ENCODE assay signal across 8 cellular contexts in genomic region chr6:7542065-7542877, GRCh38. TPM values are rescaled to one million over a fixed set of nuclear protein-coding genes. Genes with fewer than 3 reads are reported as not detected.
A peak's percentile ranks its signal among the peaks of the same experiment; 100 is the strongest.
DNase-seq lines count a peak whose midpoint lies in the region; ATAC-seq and TF ChIP-seq lines count a peak whose summit lies in the region.

No MANE protein-coding gene starts in this region.

- H3K27ac ChIP-seq in Panc1 (ENCODE audit: low read length) (peak overlapping the region; percentile 15; the same call in 1 of the 2 replicates), muscle layer of duodenum (ENCODE audit: low read length) (peak overlapping the region; percentile 63)

- TF ChIP-seq CTCF in Panc1 (IDR thresholded peaks at IDR 0.05) (no peak), endothelial cell (IDR thresholded peaks at IDR 0.05; ENCODE audit: unreplicated experiment) (no peak)

- H3K9me3 ChIP-seq in Panc1 (ENCODE audit: control insufficient read depth, insufficient read depth, low read depth, low read length) (no peaks in the 10 kb centered on the region), muscle layer of duodenum (ENCODE audit: control insufficient read depth in 1 of 2, low read length in 2 of 2) (no peaks in the 10 kb centered on the region)

- peaks cover 4% of the 10 kb centered on the region for H3K4me1 ChIP-seq in Panc1 (ENCODE audit: control insufficient read depth, insufficient read depth, low read length)
- H3K4me1 ChIP-seq in muscle layer of duodenum (ENCODE audit: control insufficient read depth in 1 of 2, insufficient read depth in 2 of 2, low read length in 2 of 2) = peaks cover 6 to 23% of the 10 kb centered on the region in 2 donors

- H3K4me3 Mint-ChIP-seq in endothelial cell (ENCODE audit: unreplicated experiment) = peak overlapping the region; percentile 98

- peaks cover 5% of the 10 kb centered on the region for H3K36me3 Mint-ChIP-seq in endothelial cell (ENCODE audit: low read depth, unreplicated experiment)

- no TSS peak for BruUV-seq in Panc1 (replicated peaks; lab: Mats Ljungman, UMichigan)

- H3K27me3 Mint-ChIP-seq in endothelial cell (ENCODE audit: unreplicated experiment) = peaks cover 28% of the 10 kb centered on the region

- peaks cover 29% of the 10 kb centered on the region for H3K27me3 ChIP-seq in Panc1 (ENCODE audit: control insufficient read depth, insufficient read depth, low read length)
- peaks cover 28% of the 10 kb centered on the region for H3K27me3 ChIP-seq in muscle layer of duodenum (ENCODE audit: low read depth, low read length)

- ATAC-seq in Panc1 = peak; percentile 44

- H3K9me3 Mint-ChIP-seq in endothelial cell (ENCODE audit: unreplicated experiment) = no peaks in the 10 kb centered on the region

- DNase-seq in NCI-H2171 treated with DMSO at 0.1 percent for 48 hours (lab: John Stamatoyannopoulos, UW) = peak; percentile 47
- no peak for DNase-seq in NCI-H2171 (lab: John Stamatoyannopoulos, UW)
- DNase-seq in Panc1 (ENCODE audit: low read depth, low spot score) = no peak
- DNase-seq in endothelial cell (ENCODE audit: low spot score) = peak; percentile 64
- no peak for DNase-seq in NCI-H510A (lab: John Stamatoyannopoulos, UW)
- no peak for DNase-seq in mesenteric fat pad (ENCODE audit: low spot score)
- DNase-seq in DMS153 treated with DMSO at 0.1 percent for 48 hours (lab: John Stamatoyannopoulos, UW; ENCODE audit: unreplicated experiment) = no peak

- H3K4me3 ChIP-seq in Panc1 (ENCODE audit: low read depth in 2 of 2, low read length in 2 of 2) (peak overlapping the region; percentile 50 to 61), muscle layer of duodenum (ENCODE audit: low read depth in 1 of 2, low read length in 2 of 2) (peak overlapping the region; percentile 56 to 76)

- CTCF ChIA-PET in Panc1 (lab: Charles Lee) = no interaction called here

- H3K4me1 Mint-ChIP-seq in endothelial cell (ENCODE audit: unreplicated experiment) = peaks cover 36% of the 10 kb centered on the region

- H3K36me3 ChIP-seq in Panc1 (ENCODE audit: control insufficient read depth, insufficient read depth, low read length) = peaks cover 2% of the 10 kb centered on the region; the same call in 1 of the 2 replicates
- H3K36me3 ChIP-seq in muscle layer of duodenum (ENCODE audit: control insufficient read depth in 1 of 2, insufficient read depth in 2 of 2, low read length in 2 of 2) = peaks cover 0 to 6% of the 10 kb centered on the region in 2 donors

- H3K27ac Mint-ChIP-seq in endothelial cell (ENCODE audit: unreplicated experiment) = peak overlapping the region; percentile 96

- intact Hi-C loops in Panc1 (cut with micrococcal nuclease; ENCODE audit: unreplicated experiment) = no loop called here

- POLR2A ChIA-PET in Panc1 (lab: Charles Lee) = interaction anchor here (0.7 kb wide), 1 partner anchor 372 kb away, joined by 11 read pairs; no protein-coding TSS in a partner anchor

- in situ Hi-C loops in Panc1 (cut with HindIII; ENCODE audit: low pct_unique_long_range_greater_than_20kb, low sequenced_read_pairs) = no loop called here

RNA-seq across cellular contexts. Expression of gene DSP, which starts 0.8 kb away (rescaled TPM):
- 20.1 TPM for total RNA-seq in Panc1 (2021; ENCODE audit: unreplicated experiment)
- 9.9 TPM for polyA plus RNA-seq in Panc1 (2012; ENCODE audit: insufficient read length)
- 109 TPM for total RNA-seq in endothelial cell (ENCODE audit: unreplicated experiment)
- total RNA-seq in mesenteric fat pad = 4.0 TPM

RNA-seq across cellular contexts. Expression of gene SNRNP48, which starts 47.7 kb away (rescaled TPM):
- total RNA-seq in Panc1 (2021; ENCODE audit: unreplicated experiment) (10.7 TPM), endothelial cell (ENCODE audit: unreplicated experiment) (13.3 TPM), mesenteric fat pad (8.4 TPM)
- polyA plus RNA-seq in Panc1 (2012; ENCODE audit: insufficient read length) = 5.6 TPM

Comparison
In these comparisons a context has a peak if more than half of its experiments do, and no peak if none do; other contexts are left out.
1. DNase-seq: peak in NCI-H2171 treated with DMSO at 0.1 percent for 48 hours (single experiment) and endothelial cell (single experiment); none in NCI-H2171 (single experiment), Panc1 (single experiment), NCI-H510A (single experiment), mesenteric fat pad (single experiment) and DMS153 treated with DMSO at 0.1 percent for 48 hours (single experiment).